1 cellular context compared by ENCODE assay signal in genomic region chr17:7237266-7237760, GRCh38.
TF ChIP-seq lines count a peak whose summit lies in the region.

No MANE protein-coding gene starts in this region.

TF ChIP-seq in HCT116, 20 proteins besides CTCF, POLR2A, EP300 and RAD21 (continued from another document):
- TF ChIP-seq ZBTB33 (IDR thresholded peaks at IDR 0.05; ENCODE audit: extremely low read depth, insufficient replicate concordance, low read length) (no peak), SIN3A (IDR thresholded peaks at IDR 0.05; ENCODE audit: low read depth) (no peak), TCF7L2 (IDR thresholded peaks at IDR 0.05; ENCODE audit: borderline replicate concordance, extremely low read depth, insufficient read depth, insufficient read length) (no peak), REST (IDR thresholded peaks at IDR 0.05; ENCODE audit: low read depth) (no peak), EZH2 (IDR thresholded peaks at IDR 0.05) (no peak), ZNF274 (IDR thresholded peaks at IDR 0.05; ENCODE audit: low read depth, low read length) (no peak), ZFX (IDR thresholded peaks at IDR 0.05) (no peak), EGR1 (IDR thresholded peaks at IDR 0.05; ENCODE audit: low read depth) (no peak), MAX (IDR thresholded peaks at IDR 0.05) (no peak), ATF3 (IDR thresholded peaks at IDR 0.05) (no peak), CBX3 (IDR thresholded peaks at IDR 0.05; ENCODE audit: low read depth) (no peak), SRF (IDR thresholded peaks at IDR 0.05; ENCODE audit: low read depth) (no peak), FOSL1 (IDR thresholded peaks at IDR 0.05; ENCODE audit: low read depth) (no peak), POLR2AphosphoS5 (IDR thresholded peaks at IDR 0.05; ENCODE audit: low read depth, low read length) (no peak), YY1 (IDR thresholded peaks at IDR 0.05; ENCODE audit: extremely low read depth, insufficient replicate concordance, low read depth, low read length) (no peak), ELF1 (IDR thresholded peaks at IDR 0.05; ENCODE audit: borderline replicate concordance, low read depth) (no peak), CEBPB (IDR thresholded peaks at IDR 0.05; ENCODE audit: low read depth) (no peak)
